Comparison of ENCODE assay signal across 8 cellular contexts in genomic region chr5:153147891-153148623, GRCh38.
DNase-seq lines count a peak whose midpoint lies in the region; ATAC-seq and TF ChIP-seq lines count a peak whose summit lies in the region.

No MANE protein-coding gene starts in this region.

- no peak overlapping the region for H2BK12ac ChIP-seq in neuronal stem cell (ENCODE audit: low read length)

- H2AFZ ChIP-seq in neuronal stem cell (ENCODE audit: low read length) = no peak overlapping the region

- peak overlapping the region; percentile 45 for H4K8ac ChIP-seq in neuronal stem cell (ENCODE audit: low read depth, low read length)

- H3K4ac ChIP-seq in neuronal stem cell (ENCODE audit: low read length) = no peak overlapping the region

- H2BK15ac ChIP-seq in neuronal stem cell (ENCODE audit: low read length) = no peak overlapping the region

- H3K9ac ChIP-seq in neuronal stem cell (ENCODE audit: low read depth, low read length, poor library complexity) = no peak overlapping the region

- no peak overlapping the region for H2AK5ac ChIP-seq in neuronal stem cell (ENCODE audit: low read depth, low read length)

- TF ChIP-seq POLR2A in lower leg skin (IDR thresholded peaks at IDR 0.05) = no peak

- TF ChIP-seq CTCF in epithelial cell of esophagus (IDR thresholded peaks at IDR 0.05; ENCODE audit: insufficient read depth, low read depth, low read length, missing control alignments) = peak; percentile 84
- no peak for TF ChIP-seq CTCF in lower leg skin (IDR thresholded peaks at IDR 0.05)

- WGBS in neuronal stem cell (ENCODE audit: extremely low coverage in 2 of 2, insufficient read length in 2 of 2, insufficient replicate concordance in 1 of 2), 2 donors = no CpG with 5 or more reads among the region's 7 CpGs
- WGBS in lower leg skin, 2 donors = 25 to 39% methylated on average over 7 of the region's 7 CpGs

- H3K23ac ChIP-seq in neuronal stem cell (ENCODE audit: low read depth, low read length, poor library complexity) = no peak overlapping the region

- H3K9me3 ChIP-seq in neuronal stem cell (replicated peaks in 1 of 2; ENCODE audit: control insufficient read depth in 2 of 2, insufficient read depth in 1 of 2, low read depth in 1 of 2, low read length in 2 of 2) = peaks cover 0 to 5% of the 10 kb centered on the region in 2 donors

- H3K4me2 ChIP-seq in neuronal stem cell (ENCODE audit: insufficient read depth, low read length, poor library complexity, severe bottlenecking) = no peak overlapping the region

- peak; percentile 84 for ATAC-seq in GM18909 (IDR thresholded peaks at IDR 0.05; ENCODE audit: poor library complexity, unreplicated experiment)
- peak; percentile 90 for ATAC-seq in HG03159 (IDR thresholded peaks at IDR 0.05; ENCODE audit: unreplicated experiment)
- ATAC-seq in HG02840 (IDR thresholded peaks at IDR 0.05; ENCODE audit: low FRiP score, unreplicated experiment) = no peak

- H3K27ac ChIP-seq in neuronal stem cell (replicated peaks; ENCODE audit: low read length) = no peak overlapping the region

- no peaks in the 10 kb centered on the region for H3K27me3 ChIP-seq in neuronal stem cell (ENCODE audit: control insufficient read depth in 3 of 3, insufficient read depth in 3 of 3, low read depth in 1 of 3, low read length in 3 of 3)

- H3K4me1 ChIP-seq in neuronal stem cell (ENCODE audit: control insufficient read depth in 2 of 2, insufficient read depth in 1 of 2, low read depth in 1 of 2, low read length in 2 of 2) = no peaks in the 10 kb centered on the region

- no peaks in the 10 kb centered on the region for H3K79me1 ChIP-seq in neuronal stem cell (ENCODE audit: low read depth, low read length)

- H3K18ac ChIP-seq in neuronal stem cell (ENCODE audit: low read length) = no peak overlapping the region

- DNase-seq in AG20443 (ENCODE audit: low spot score) = peak; percentile 10
- peak; percentile 98 for DNase-seq in NCI-H748 (lab: John Stamatoyannopoulos, UW; ENCODE audit: unreplicated experiment)
- DNase-seq in epithelial cell of esophagus (ENCODE audit: low read depth) = peak; percentile 85
- DNase-seq in neuronal stem cell (ENCODE audit: low spot score) = peak; percentile 20
- no peak for DNase-seq in lower leg skin (ENCODE audit: low spot score in 2 of 2)

- no peak overlapping the region for H2BK120ac ChIP-seq in neuronal stem cell (ENCODE audit: low read depth, low read length)

- H3K4me3 ChIP-seq in epithelial cell of esophagus (ENCODE audit: low read length) = no peak overlapping the region
- no peak overlapping the region for H3K4me3 ChIP-seq in neuronal stem cell (ENCODE audit: low read length in 2 of 2)
- H3K4me3 ChIP-seq in lower leg skin (ENCODE audit: low read depth, poor library complexity, severe bottlenecking) = no peak overlapping the region

- H2BK5ac ChIP-seq in neuronal stem cell (ENCODE audit: low read length) = no peak overlapping the region

- no peaks in the 10 kb centered on the region for H3K36me3 ChIP-seq in neuronal stem cell (replicated peaks in 1 of 2; ENCODE audit: control insufficient read depth in 2 of 2, insufficient read depth in 2 of 2, low read length in 2 of 2)

- intact Hi-C loops in lower leg skin (cut with DNase I; ENCODE audit: low total_unique reads) = no loop called here

- H4K91ac ChIP-seq in neuronal stem cell (ENCODE audit: low read depth, low read length, poor library complexity) = no peak overlapping the region

- H3K14ac ChIP-seq in neuronal stem cell (ENCODE audit: low read length) = no peak overlapping the region

Comparison
In these comparisons a context has a peak if more than half of its experiments do, and no peak if none do; other contexts are left out.
1. DNase-seq: peak in AG20443 (single experiment), NCI-H748 (single experiment), epithelial cell of esophagus (single experiment) and neuronal stem cell (single experiment); none in lower leg skin (0 of 2).